In genomic region chr6:70668499-70668812, GRCh38 we compare ENCODE assay signal across 7 cellular contexts. TPM values are rescaled to one million over a fixed set of nuclear protein-coding genes. Genes with fewer than 3 reads are reported as not detected.
DNase-seq lines count a peak whose midpoint lies in the region; FAIRE-seq and TF ChIP-seq lines count a peak whose summit lies in the region.

No MANE protein-coding gene starts in this region.

- FAIRE-seq in frontal cortex (lab: Jason Lieb, UNC), result no peak

- H3K4me1 ChIP-seq in ES-I3 (ENCODE audit: insufficient read depth, low read length), result peaks cover 9% of the 10 kb centered on the region

- peak overlapping the region; percentile 74 for H3K27ac Mint-ChIP-seq in T-helper 1 cell treated with Interleukin-12 subunit alpha and Interleukin-12 subunit beta and Interleukin-4 antibody, amounts not matched to agents 30 μg/mL and 1 μg/mL, for 36 hours

- H3K36me3 ChIP-seq in ES-I3 (ENCODE audit: insufficient read depth, low read length), result no peaks in the 10 kb centered on the region

- H3K9me3 ChIP-seq in ES-I3 (ENCODE audit: control insufficient read depth, insufficient read depth, low read length), result no peaks in the 10 kb centered on the region

- TF ChIP-seq CTCF in HFF-Myc (IDR thresholded peaks at IDR 0.05; ENCODE audit: low read depth, low read length, missing control alignments) (no peak), foreskin fibroblast (IDR thresholded peaks at IDR 0.05; ENCODE audit: low read depth, low read length) (no peak), retinal pigment epithelial cell (conservative IDR thresholded peaks at IDR 0.05; ENCODE audit: low read depth, low read length) (no peak)

- H3K9me3 Mint-ChIP-seq in T-helper 1 cell treated with Interleukin-12 subunit alpha and Interleukin-12 subunit beta and Interleukin-4 antibody, amounts not matched to agents 30 μg/mL and 1 μg/mL, for 36 hours, result no peaks in the 10 kb centered on the region

- no peak for DNase-seq in HFF-Myc (ENCODE audit: extremely low read depth, low read depth)
- DNase-seq in foreskin fibroblast, result peak in 1 of 2 donors; percentile 30
- DNase-seq in retinal pigment epithelial cell (ENCODE audit: low read depth), result no peak
- no peak for DNase-seq in GM19238 (ENCODE audit: insufficient read length, low spot score)
- DNase-seq in frontal cortex (ENCODE audit: low spot score in 2 of 2), result no peak

- H3K36me3 Mint-ChIP-seq in T-helper 1 cell treated with Interleukin-12 subunit alpha and Interleukin-12 subunit beta and Interleukin-4 antibody, amounts not matched to agents 30 μg/mL and 1 μg/mL, for 36 hours (ENCODE audit: low read depth), result peaks cover 20% of the 10 kb centered on the region

- peak overlapping the region; percentile 87 for H3K4me3 ChIP-seq in HFF-Myc (replicated peaks; ENCODE audit: low read depth, low read length)
- H3K4me3 ChIP-seq in foreskin fibroblast (ENCODE audit: low read depth in 1 of 2, low read length in 2 of 2), result peak overlapping the region; percentile 80 to 84
- H3K4me3 ChIP-seq in retinal pigment epithelial cell (ENCODE audit: low read length), result peak overlapping the region; percentile 84

- peak overlapping the region; percentile 92 for H3K4me3 Mint-ChIP-seq in T-helper 1 cell treated with Interleukin-12 subunit alpha and Interleukin-12 subunit beta and Interleukin-4 antibody, amounts not matched to agents 30 μg/mL and 1 μg/mL, for 36 hours

- peaks cover 54% of the 10 kb centered on the region for H3K4me1 Mint-ChIP-seq in T-helper 1 cell treated with Interleukin-12 subunit alpha and Interleukin-12 subunit beta and Interleukin-4 antibody, amounts not matched to agents 30 μg/mL and 1 μg/mL, for 36 hours (ENCODE audit: low read depth)

- H3K27me3 Mint-ChIP-seq in T-helper 1 cell treated with Interleukin-12 subunit alpha and Interleukin-12 subunit beta and Interleukin-4 antibody, amounts not matched to agents 30 μg/mL and 1 μg/mL, for 36 hours (ENCODE audit: low read depth), result no peaks in the 10 kb centered on the region

- H3K9ac ChIP-seq in ES-I3 (ENCODE audit: low read depth, low read length), result peak overlapping the region; percentile 75

RNA-seq across cellular contexts. Expression of gene SMAP1, which starts 0.8 kb away (rescaled TPM):
- total RNA-seq in frontal cortex, result 71.3 TPM
